14 cellular contexts compared by ENCODE assay signal in genomic region chr12:99137124-99137845, GRCh38.
DNase-seq lines count a peak whose midpoint lies in the region; ATAC-seq and TF ChIP-seq lines count a peak whose summit lies in the region.
"Had no signal": no experiment of that assay in that cellular context is flagged by ENCODE, and none has a peak within 500 bp of the region (broad histone marks: within the 10 kb centered on the region; RNA-seq: fewer than 3 reads in every experiment).

No MANE protein-coding gene starts in this region.

- H3K27me3 Mint-ChIP-seq in progenitor cell of endocrine pancreas: no peaks in the 10 kb centered on the region
- H3K27me3 Mint-ChIP-seq: activated B cell treated with CpG ODN at 0.5 μM for 24 hours had no signal

- ATAC-seq in GM18868 (IDR thresholded peaks at IDR 0.05; ENCODE audit: unreplicated experiment) (peak; percentile 70), HG02973 (IDR thresholded peaks at IDR 0.05; ENCODE audit: unreplicated experiment) (peak; percentile 57), GM18907 (IDR thresholded peaks at IDR 0.05; ENCODE audit: unreplicated experiment) (no peak)
- ATAC-seq: left colon, Panc1 had no signal

- no peaks in the 10 kb centered on the region for H3K36me3 Mint-ChIP-seq in progenitor cell of endocrine pancreas (ENCODE audit: insufficient read depth)

- DNase-seq in RKO (ENCODE audit: low spot score) (peak; percentile 8), progenitor cell of endocrine pancreas (ENCODE audit: low spot score, unreplicated experiment) (no peak), NCI-H446 treated with DMSO at 0.1 percent for 48 hours (lab: John Stamatoyannopoulos, UW) (no peak)
- DNase-seq in activated CD4-positive, alpha-beta T cell treated with anti-CD3 and anti-CD28 coated beads for 1 hour: no peak
- DNase-seq: activated B cell treated with CpG ODN at 0.5 μM for 24 hours, DMS79, hippocampal formation, left colon, NCI-H1105 treated with DMSO at 0.1 percent for 48 hours, NCI-H345 had no signal

- H3K27ac Mint-ChIP-seq in progenitor cell of endocrine pancreas: peak overlapping the region; percentile 18
- H3K27ac Mint-ChIP-seq: activated B cell treated with CpG ODN at 0.5 μM for 24 hours had no signal

- TF ChIP-seq CTCF in progenitor cell of endocrine pancreas (IDR thresholded peaks at IDR 0.05; ENCODE audit: unreplicated experiment): no peak

- no peak overlapping the region for H3K4me3 Mint-ChIP-seq in progenitor cell of endocrine pancreas (ENCODE audit: low read depth)
- H3K4me3 Mint-ChIP-seq: activated B cell treated with CpG ODN at 0.5 μM for 24 hours had no signal

- H3K9me3 Mint-ChIP-seq in progenitor cell of endocrine pancreas (ENCODE audit: low read depth): no peaks in the 10 kb centered on the region

- H3K4me1 Mint-ChIP-seq in progenitor cell of endocrine pancreas (ENCODE audit: low read depth): peaks cover 1% of the 10 kb centered on the region
- H3K4me1 Mint-ChIP-seq: activated B cell treated with CpG ODN at 0.5 μM for 24 hours had no signal
